In the genomic region with DNA sequence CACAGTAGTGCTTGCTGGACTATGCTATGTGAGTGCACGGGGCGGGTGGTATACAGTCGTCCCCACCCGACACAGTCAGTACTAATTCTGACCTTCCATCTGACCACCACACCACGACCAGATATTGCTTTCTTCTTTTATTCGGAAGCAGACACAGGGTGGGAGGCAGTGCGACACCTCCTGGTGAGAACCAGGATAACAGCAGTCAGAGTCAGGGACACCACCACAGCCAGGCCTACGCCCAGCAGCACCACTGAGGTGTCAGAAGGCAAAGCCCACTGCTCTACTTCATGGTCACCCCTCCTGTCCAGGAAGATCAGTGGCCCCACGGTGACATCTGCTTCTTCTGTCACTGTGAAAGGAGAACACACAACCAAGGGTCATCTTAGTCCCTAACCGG, we compare ENCODE assay signal across 7 cellular contexts. TPM values are rescaled to one million over a fixed set of nuclear protein-coding genes. Genes with fewer than 3 reads are reported as not detected.
A peak's percentile ranks its signal among the peaks of the same experiment; 100 is the strongest.
DNase-seq lines count a peak whose midpoint lies in the region; ATAC-seq and TF ChIP-seq lines count a peak whose summit lies in the region.
"Not testable (repeated sequence)": the region's sequence is repeated elsewhere in the genome, so short reads cannot be mapped to it uniquely, and the experiment has no call there.

No MANE protein-coding gene starts in this region.

- not testable (repeated sequence) for H3K9me3 ChIP-seq in heart left ventricle; naive thymus-derived CD4-positive, alpha-beta T cell (ENCODE audit: control insufficient read depth in 2 of 3, low read length in 3 of 3)

- not testable (repeated sequence) for TF ChIP-seq POLR2A in heart left ventricle (IDR thresholded peaks at IDR 0.05)

- POLR2A ChIA-PET in naive thymus-derived CD4-positive, alpha-beta T cell (lab: Charles Lee), result not testable (repeated sequence)

- DNase-seq in activated T-cell treated with anti-CD3 and anti-CD28 coated beads, Interleukin-2, amount 50 U/mL, for 72 hours; heart left ventricle; naive thymus-derived CD4-positive, alpha-beta T cell: not testable (repeated sequence)

- intact Hi-C loops in heart left ventricle (cut with DNase I); naive thymus-derived CD4-positive, alpha-beta T cell (cut with micrococcal nuclease): not testable (repeated sequence)

- peaks cover 13% of the 10 kb centered on the region for H3K4me1 Mint-ChIP-seq in activated T-cell treated with anti-CD3 and anti-CD28 coated beads, Interleukin-2, amount 50 U/mL, for 72 hours (ENCODE audit: low read depth)
- H3K4me1 Mint-ChIP-seq in naive thymus-derived CD4-positive, alpha-beta T cell, result peaks cover 0 to 23% (median 9%) of the 10 kb centered on the region in 7 donors

- not testable (repeated sequence) for H3K27ac Mint-ChIP-seq in activated T-cell treated with anti-CD3 and anti-CD28 coated beads, Interleukin-2, amount 50 U/mL, for 72 hours; naive thymus-derived CD4-positive, alpha-beta T cell

- TF ChIP-seq CTCF in heart left ventricle (IDR thresholded peaks at IDR 0.05), result not testable (repeated sequence)

- not testable (repeated sequence) for H3K27me3 Mint-ChIP-seq in activated T-cell treated with anti-CD3 and anti-CD28 coated beads, Interleukin-2, amount 50 U/mL, for 72 hours (ENCODE audit: low read depth); naive thymus-derived CD4-positive, alpha-beta T cell

- not testable (repeated sequence) for H3K36me3 ChIP-seq in heart left ventricle; naive thymus-derived CD4-positive, alpha-beta T cell (ENCODE audit: control insufficient read depth in 2 of 3, insufficient read depth in 3 of 3, low read length in 3 of 3)

- peak; percentile 49 for ATAC-seq in GM18502 (IDR thresholded peaks at IDR 0.05; ENCODE audit: poor library complexity, unreplicated experiment)
- ATAC-seq in GM19467 (IDR thresholded peaks at IDR 0.05; ENCODE audit: unreplicated experiment), result peak; percentile 47
- ATAC-seq in HG02852 (IDR thresholded peaks at IDR 0.05; ENCODE audit: unreplicated experiment), result peak; percentile 39
- peak; percentile 47 for ATAC-seq in HG03565 (IDR thresholded peaks at IDR 0.05; ENCODE audit: unreplicated experiment)
- peak; percentile 41 to 42 for ATAC-seq in activated T-cell treated with anti-CD3 and anti-CD28 coated beads, Interleukin-2, amount 50 U/mL, for 72 hours (replicated peaks in 1 of 2)
- peak; percentile 14 to 56 (median 36) for ATAC-seq in heart left ventricle
- ATAC-seq in naive thymus-derived CD4-positive, alpha-beta T cell, result peak; percentile 77

- H3K36me3 Mint-ChIP-seq in activated T-cell treated with anti-CD3 and anti-CD28 coated beads, Interleukin-2, amount 50 U/mL, for 72 hours (ENCODE audit: insufficient read depth in 2 of 2); naive thymus-derived CD4-positive, alpha-beta T cell: not testable (repeated sequence)

- CTCF ChIA-PET in naive thymus-derived CD4-positive, alpha-beta T cell (lab: Charles Lee), result not testable (repeated sequence)

- H3K4me1 ChIP-seq in heart left ventricle, result not testable (repeated sequence)
- peaks cover 4 to 16% of the 10 kb centered on the region in 2 donors for H3K4me1 ChIP-seq in naive thymus-derived CD4-positive, alpha-beta T cell (ENCODE audit: control insufficient read depth in 2 of 2, insufficient read depth in 2 of 2, low read length in 2 of 2)

- H3K9me3 Mint-ChIP-seq in activated T-cell treated with anti-CD3 and anti-CD28 coated beads, Interleukin-2, amount 50 U/mL, for 72 hours; naive thymus-derived CD4-positive, alpha-beta T cell: not testable (repeated sequence)

- H3K4me3 ChIP-seq in heart left ventricle; naive thymus-derived CD4-positive, alpha-beta T cell (ENCODE audit: low read length): not testable (repeated sequence)

- not testable (repeated sequence) for H3K4me3 Mint-ChIP-seq in activated T-cell treated with anti-CD3 and anti-CD28 coated beads, Interleukin-2, amount 50 U/mL, for 72 hours; naive thymus-derived CD4-positive, alpha-beta T cell

- H3K27ac ChIP-seq in heart left ventricle; naive thymus-derived CD4-positive, alpha-beta T cell (ENCODE audit: low read depth, low read length): not testable (repeated sequence)

- 70 to 72% methylated on average over 2 of the region's 10 CpGs; no CpG with 5 or more reads in 2 of the 4 donors for WGBS in heart left ventricle, 4 donors

- not testable (repeated sequence) for H3K27me3 ChIP-seq in heart left ventricle; naive thymus-derived CD4-positive, alpha-beta T cell (ENCODE audit: control insufficient read depth in 2 of 2, insufficient read depth in 2 of 2, low read length in 2 of 2)

RNA-seq across cellular contexts. Expression of a gene that starts 17.2 kb away (rescaled TPM):
- 10 to 100 TPM; 11.0 to 14.5 TPM for total RNA-seq in activated T-cell treated with anti-CD3 and anti-CD28 coated beads, Interleukin-2, amount 50 U/mL, for 72 hours
- 10 to 100 TPM in 2 of 9 donors, 1 to 10 TPM in 7; 2.0 to 14.9 (median 5.0) TPM for total RNA-seq in heart left ventricle
- 10 to 100 TPM; 11.4 to 12.2 TPM for polyA plus RNA-seq in heart left ventricle
- total RNA-seq in naive thymus-derived CD4-positive, alpha-beta T cell, result 10 to 100 TPM in 4 of 5 experiments, 1 to 10 TPM in 1; 6.6 to 26.0 (median 23.0) TPM
- 10 to 100 TPM in 1 of 2 donors, 1 to 10 TPM in 1; 2.2 to 19.9 TPM for polyA plus RNA-seq in naive thymus-derived CD4-positive, alpha-beta T cell
